In the genomic region with DNA sequence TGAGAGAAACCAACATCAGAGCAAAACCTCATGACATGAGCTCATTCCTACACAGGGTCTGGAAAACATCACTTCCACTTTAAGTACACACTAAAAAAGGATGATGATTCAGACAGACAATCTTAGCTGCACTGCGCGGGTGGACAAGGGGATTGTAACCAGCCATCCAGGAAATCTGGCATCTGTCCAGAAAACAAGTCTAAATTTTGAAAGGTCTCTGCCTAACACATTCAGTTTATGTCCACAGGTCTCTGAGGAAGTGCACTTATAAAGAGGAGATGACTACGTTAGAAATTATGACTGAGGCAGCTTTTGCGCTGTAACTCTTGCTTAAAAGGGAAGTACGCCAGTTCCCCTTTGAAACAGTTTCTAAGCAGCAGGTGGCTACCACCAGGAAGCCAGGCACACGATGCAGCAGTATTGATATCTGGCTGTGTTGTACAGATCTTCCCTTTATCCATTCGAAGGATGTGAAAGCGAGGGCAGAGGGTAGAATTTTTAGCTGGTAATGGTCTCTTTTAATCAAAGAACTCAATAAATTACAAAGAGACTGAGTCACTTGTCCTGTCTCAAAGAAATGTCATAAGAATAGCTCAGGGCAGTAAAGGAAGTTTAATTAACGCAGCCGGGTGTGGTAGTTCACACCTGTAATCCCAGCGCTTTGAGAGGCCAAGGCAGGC, we compare ENCODE assay signal across 8 cellular contexts.
DNase-seq lines count a peak whose midpoint lies in the region; ATAC-seq and TF ChIP-seq lines count a peak whose summit lies in the region.

No MANE protein-coding gene starts in this region.

- H3K4me3 ChIP-seq in astrocyte of the cerebellum (ENCODE audit: low read depth, low read length) = no peak overlapping the region
- no peak overlapping the region for H3K4me3 ChIP-seq in suprapubic skin

- H3K9me3 ChIP-seq in suprapubic skin = no peaks in the 10 kb centered on the region

- peak overlapping the region; percentile 67 for H3K27ac ChIP-seq in suprapubic skin

- ATAC-seq in HG02798 (IDR thresholded peaks at IDR 0.05; ENCODE audit: poor library complexity, unreplicated experiment) (peak; percentile 70), left colon (peak; percentile 69)

- no peaks in the 10 kb centered on the region for H3K27me3 ChIP-seq in suprapubic skin

- intact Hi-C loops in left colon (cut with DNase I, micrococcal nuclease) = no loop called here

- DNase-seq in A172 (ENCODE audit: low spot score) (peak; percentile 96), GM04504 (ENCODE audit: low read depth) (peak; percentile 86), NCI-H69 (lab: John Stamatoyannopoulos, UW) (peak; percentile 47), astrocyte of the cerebellum (ENCODE audit: low read depth) (peak; percentile 59), left colon (peak; percentile 18 to 58), suprapubic skin (ENCODE audit: low spot score in 2 of 2) (no peak), activated gamma-delta T cell (lab: John Stamatoyannopoulos, UW) (no peak)

- H3K36me3 ChIP-seq in suprapubic skin = no peaks in the 10 kb centered on the region

- TF ChIP-seq EP300 in suprapubic skin (IDR thresholded peaks at IDR 0.05) = no peak

- no peak for TF ChIP-seq CTCF in astrocyte of the cerebellum (IDR thresholded peaks at IDR 0.05; ENCODE audit: low read depth, low read length, missing control alignments)
- no peak for TF ChIP-seq CTCF in suprapubic skin (IDR thresholded peaks at IDR 0.05)

- no peak for TF ChIP-seq POLR2A in suprapubic skin (IDR thresholded peaks at IDR 0.05)

- 27% methylated on average over 11 of the region's 11 CpGs for WGBS in suprapubic skin

- H3K4me1 ChIP-seq in suprapubic skin = peaks cover 7% of the 10 kb centered on the region

- in situ Hi-C loops in astrocyte of the cerebellum (cut with HindIII; ENCODE audit: low sequenced_read_pairs) = no loop called here

Comparison
In these comparisons a context has a peak if more than half of its experiments do, and no peak if none do; other contexts are left out.
1. DNase-seq: peak in A172 (single experiment), GM04504 (single experiment), NCI-H69 (single experiment), astrocyte of the cerebellum (single experiment) and left colon (2 of 2); none in suprapubic skin (0 of 2) and activated gamma-delta T cell (single experiment).